Comparison of ENCODE assay signal across 1 cellular context in the genomic region with DNA sequence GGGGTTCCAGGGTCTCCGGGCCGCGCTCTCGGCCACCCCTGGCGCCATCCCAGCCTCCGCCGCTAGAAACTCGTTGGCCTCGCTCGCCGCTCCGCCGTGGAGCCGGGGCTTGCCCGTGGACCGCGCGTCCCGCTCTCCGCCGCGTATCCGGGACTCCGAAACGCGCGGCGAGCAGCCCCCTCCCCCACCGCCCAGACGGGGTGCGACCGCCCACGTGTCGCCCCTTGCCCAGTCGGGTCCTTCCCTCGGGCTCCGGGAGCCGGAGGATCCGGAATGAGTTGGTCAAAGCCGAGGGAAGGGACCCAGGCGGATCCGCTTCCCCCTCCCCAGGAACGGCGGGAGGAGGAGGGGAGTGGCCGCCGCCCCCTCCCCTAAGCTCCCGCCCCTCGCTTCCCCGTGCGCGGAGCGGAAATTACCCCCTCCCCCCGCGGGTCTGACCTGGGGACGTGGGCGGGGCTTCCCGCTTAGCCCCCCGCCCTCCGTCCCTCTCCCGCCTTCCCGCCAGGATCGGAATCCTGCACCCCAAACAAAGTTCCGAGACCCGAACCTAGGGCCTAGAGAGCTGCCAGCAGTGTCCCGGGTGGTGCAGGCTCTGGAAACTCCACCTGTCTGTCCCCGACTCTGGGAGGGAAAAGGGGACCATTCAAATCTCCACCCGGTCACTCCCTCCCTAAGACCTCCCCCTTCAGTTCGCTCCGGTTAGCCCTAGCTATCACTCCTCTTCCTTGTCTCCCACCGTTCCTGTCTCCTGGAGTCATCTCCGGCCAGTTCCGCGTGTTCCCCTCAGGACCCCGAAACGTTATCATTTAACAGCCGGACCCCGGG.
TF ChIP-seq lines count a peak whose summit lies in the region.

No MANE protein-coding gene starts in this region.

TF ChIP-seq in HepG2, 621 proteins besides CTCF, POLR2A, EP300 and RAD21 (continued from another document and continues in another):
- TF ChIP-seq, protein P1, sequence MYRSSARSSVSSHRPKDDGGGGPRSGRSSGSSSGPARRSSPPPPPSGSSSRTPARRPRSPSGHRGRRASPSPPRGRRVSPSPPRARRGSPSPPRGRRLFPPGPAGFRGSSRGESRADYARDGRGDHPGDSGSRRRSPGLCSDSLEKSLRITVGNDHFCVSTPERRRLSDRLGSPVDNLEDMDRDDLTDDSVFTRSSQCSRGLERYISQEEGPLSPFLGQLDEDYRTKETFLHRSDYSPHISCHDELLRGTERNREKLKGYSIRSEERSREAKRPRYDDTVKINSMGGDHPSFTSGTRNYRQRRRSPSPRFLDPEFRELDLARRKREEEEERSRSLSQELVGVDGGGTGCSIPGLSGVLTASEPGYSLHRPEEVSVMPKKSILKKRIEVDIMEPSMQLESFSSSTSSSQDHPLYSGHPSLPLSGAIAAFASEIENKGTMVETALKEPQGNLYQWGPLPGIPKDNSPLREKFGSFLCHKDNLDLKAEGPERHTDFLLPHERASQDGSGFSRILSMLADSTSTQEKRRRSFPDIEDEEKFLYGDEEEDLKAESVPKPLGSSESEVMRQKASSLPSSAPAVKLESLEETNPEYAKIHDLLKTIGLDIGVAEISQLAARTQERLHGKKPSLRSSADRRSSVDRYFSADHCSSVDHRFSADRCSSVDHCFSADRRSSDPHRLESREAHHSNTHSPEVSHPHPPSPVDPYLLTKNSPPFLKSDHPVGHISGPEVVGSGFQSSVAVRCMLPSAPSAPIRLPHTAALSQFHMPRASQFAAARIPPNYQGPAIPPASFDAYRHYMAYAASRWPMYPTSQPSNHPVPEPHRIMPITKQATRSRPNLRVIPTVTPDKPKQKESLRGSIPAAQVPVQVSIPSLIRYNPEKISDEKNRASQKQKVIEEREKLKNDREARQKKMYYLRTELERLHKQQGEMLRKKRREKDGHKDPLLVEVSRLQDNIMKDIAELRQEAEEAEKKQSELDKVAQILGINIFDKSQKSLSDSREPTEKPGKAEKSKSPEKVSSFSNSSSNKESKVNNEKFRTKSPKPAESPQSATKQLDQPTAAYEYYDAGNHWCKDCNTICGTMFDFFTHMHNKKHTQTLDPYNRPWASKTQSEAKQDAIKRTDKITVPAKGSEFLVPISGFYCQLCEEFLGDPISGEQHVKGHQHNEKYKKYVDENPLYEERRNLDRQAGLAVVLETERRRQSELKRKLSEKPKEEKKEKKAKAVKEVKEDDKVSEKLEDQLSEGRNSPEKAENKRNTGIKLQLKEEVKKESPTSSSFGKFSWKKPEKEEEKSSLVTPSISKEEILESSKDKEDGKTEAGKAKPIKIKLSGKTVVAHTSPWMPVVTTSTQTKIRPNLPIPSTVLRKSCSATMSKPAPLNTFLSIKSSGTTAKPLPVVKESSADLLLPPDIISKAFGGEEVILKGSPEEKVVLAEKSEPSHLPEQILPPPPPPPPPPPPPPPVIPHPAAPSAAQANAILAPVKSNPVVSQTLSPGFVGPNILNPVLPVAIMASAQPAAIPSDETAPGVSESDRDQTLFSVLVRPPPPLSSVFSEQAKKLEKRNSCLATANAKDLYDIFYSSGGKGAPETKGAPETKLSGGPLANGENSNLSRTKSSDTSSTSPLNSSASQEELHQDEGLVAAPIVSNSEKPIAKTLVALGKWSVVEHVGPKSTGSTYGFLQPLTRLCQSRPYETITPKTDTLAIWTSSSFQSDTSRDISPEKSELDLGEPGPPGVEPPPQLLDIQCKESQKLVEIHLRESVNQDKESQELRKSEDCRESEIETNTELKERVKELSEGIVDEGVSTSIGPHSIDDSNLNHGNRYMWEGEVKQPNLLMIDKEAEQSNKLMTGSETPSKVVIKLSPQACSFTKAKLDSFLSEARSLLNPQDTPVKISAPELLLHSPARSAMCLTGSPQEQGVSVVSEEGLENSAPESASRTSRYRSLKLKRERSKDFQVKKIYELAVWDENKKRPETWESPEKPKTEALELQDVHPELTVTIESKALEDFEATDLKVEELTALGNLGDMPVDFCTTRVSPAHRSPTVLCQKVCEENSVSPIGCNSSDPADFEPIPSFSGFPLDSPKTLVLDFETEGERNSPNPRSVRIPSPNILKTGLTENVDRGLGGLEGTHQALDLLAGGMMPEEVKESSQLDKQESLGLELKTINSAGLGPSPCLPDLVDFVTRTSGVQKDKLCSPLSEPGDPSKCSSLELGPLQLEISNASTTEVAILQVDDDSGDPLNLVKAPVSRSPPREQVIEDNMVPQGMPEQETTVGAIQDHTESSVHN (CRISPR knock-in tag; IDR thresholded peaks at IDR 0.05) = peak; percentile 68
- TF ChIP-seq, protein P2, sequence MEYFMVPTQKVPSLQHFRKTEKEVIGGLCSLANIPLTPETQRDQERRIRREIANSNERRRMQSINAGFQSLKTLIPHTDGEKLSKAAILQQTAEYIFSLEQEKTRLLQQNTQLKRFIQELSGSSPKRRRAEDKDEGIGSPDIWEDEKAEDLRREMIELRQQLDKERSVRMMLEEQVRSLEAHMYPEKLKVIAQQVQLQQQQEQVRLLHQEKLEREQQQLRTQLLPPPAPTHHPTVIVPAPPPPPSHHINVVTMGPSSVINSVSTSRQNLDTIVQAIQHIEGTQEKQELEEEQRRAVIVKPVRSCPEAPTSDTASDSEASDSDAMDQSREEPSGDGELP (IDR thresholded peaks at IDR 0.05; ENCODE audit: borderline replicate concordance, low read depth) = peak; percentile 28; the same call in 1 of the 2 replicates
- TF ChIP-seq CENPX (CRISPR knock-in tag; IDR thresholded peaks at IDR 0.05) = no peak
- TF ChIP-seq DMAP1 (CRISPR knock-in tag; IDR thresholded peaks at IDR 0.05) = peak; percentile 95
- TF ChIP-seq, protein P3, sequence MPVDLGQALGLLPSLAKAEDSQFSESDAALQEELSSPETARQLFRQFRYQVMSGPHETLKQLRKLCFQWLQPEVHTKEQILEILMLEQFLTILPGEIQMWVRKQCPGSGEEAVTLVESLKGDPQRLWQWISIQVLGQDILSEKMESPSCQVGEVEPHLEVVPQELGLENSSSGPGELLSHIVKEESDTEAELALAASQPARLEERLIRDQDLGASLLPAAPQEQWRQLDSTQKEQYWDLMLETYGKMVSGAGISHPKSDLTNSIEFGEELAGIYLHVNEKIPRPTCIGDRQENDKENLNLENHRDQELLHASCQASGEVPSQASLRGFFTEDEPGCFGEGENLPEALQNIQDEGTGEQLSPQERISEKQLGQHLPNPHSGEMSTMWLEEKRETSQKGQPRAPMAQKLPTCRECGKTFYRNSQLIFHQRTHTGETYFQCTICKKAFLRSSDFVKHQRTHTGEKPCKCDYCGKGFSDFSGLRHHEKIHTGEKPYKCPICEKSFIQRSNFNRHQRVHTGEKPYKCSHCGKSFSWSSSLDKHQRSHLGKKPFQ (CRISPR knock-in tag; IDR thresholded peaks at IDR 0.05; ENCODE audit: insufficient replicate concordance) = no peak
- peak; percentile 46 for TF ChIP-seq ZNF431 (CRISPR knock-in tag; IDR thresholded peaks at IDR 0.05; ENCODE audit: borderline replicate concordance, low read depth)
- peak; percentile 90; the same call in 1 of the 2 replicates for TF ChIP-seq KLF13 (CRISPR knock-in tag; IDR thresholded peaks at IDR 0.05)
- TF ChIP-seq, protein P4, sequence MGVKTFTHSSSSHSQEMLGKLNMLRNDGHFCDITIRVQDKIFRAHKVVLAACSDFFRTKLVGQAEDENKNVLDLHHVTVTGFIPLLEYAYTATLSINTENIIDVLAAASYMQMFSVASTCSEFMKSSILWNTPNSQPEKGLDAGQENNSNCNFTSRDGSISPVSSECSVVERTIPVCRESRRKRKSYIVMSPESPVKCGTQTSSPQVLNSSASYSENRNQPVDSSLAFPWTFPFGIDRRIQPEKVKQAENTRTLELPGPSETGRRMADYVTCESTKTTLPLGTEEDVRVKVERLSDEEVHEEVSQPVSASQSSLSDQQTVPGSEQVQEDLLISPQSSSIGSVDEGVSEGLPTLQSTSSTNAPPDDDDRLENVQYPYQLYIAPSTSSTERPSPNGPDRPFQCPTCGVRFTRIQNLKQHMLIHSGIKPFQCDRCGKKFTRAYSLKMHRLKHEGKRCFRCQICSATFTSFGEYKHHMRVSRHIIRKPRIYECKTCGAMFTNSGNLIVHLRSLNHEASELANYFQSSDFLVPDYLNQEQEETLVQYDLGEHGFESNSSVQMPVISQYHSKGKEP (CRISPR knock-in tag; IDR thresholded peaks at IDR 0.05) = peak; percentile 62
- TF ChIP-seq ZNF569 (CRISPR knock-in tag; IDR thresholded peaks at IDR 0.05; ENCODE audit: borderline replicate concordance) = peak; percentile 54; the same call in 1 of the 2 replicates
- TF ChIP-seq ZNF235 (CRISPR knock-in tag; IDR thresholded peaks at IDR 0.05; ENCODE audit: borderline replicate concordance) = no peak; the same call in 1 of the 2 replicates
- TF ChIP-seq, protein P5, sequence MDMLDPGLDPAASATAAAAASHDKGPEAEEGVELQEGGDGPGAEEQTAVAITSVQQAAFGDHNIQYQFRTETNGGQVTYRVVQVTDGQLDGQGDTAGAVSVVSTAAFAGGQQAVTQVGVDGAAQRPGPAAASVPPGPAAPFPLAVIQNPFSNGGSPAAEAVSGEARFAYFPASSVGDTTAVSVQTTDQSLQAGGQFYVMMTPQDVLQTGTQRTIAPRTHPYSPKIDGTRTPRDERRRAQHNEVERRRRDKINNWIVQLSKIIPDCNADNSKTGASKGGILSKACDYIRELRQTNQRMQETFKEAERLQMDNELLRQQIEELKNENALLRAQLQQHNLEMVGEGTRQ (IDR thresholded peaks at IDR 0.05; ENCODE audit: low read depth, low read length) = peak; percentile 78
- TF ChIP-seq, protein P5 (CRISPR knock-in tag; IDR thresholded peaks at IDR 0.05; ENCODE audit: borderline replicate concordance) = peak; percentile 82
- TF ChIP-seq, protein P6, sequence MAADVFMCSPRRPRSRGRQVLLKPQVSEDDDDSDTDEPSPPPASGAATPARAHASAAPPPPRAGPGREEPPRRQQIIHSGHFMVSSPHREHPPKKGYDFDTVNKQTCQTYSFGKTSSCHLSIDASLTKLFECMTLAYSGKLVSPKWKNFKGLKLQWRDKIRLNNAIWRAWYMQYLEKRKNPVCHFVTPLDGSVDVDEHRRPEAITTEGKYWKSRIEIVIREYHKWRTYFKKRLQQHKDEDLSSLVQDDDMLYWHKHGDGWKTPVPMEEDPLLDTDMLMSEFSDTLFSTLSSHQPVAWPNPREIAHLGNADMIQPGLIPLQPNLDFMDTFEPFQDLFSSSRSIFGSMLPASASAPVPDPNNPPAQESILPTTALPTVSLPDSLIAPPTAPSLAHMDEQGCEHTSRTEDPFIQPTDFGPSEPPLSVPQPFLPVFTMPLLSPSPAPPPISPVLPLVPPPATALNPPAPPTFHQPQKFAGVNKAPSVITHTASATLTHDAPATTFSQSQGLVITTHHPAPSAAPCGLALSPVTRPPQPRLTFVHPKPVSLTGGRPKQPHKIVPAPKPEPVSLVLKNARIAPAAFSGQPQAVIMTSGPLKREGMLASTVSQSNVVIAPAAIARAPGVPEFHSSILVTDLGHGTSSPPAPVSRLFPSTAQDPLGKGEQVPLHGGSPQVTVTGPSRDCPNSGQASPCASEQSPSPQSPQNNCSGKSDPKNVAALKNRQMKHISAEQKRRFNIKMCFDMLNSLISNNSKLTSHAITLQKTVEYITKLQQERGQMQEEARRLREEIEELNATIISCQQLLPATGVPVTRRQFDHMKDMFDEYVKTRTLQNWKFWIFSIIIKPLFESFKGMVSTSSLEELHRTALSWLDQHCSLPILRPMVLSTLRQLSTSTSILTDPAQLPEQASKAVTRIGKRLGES (CRISPR knock-in tag; IDR thresholded peaks at IDR 0.05; ENCODE audit: borderline replicate concordance) = no peak
- TF ChIP-seq HHEX (CRISPR knock-in tag; IDR thresholded peaks at IDR 0.05) = no peak
- TF ChIP-seq CBX2 (IDR thresholded peaks at IDR 0.05; ENCODE audit: low read depth, low read length) = no peak
- no peak for TF ChIP-seq CBX2 (CRISPR knock-in tag; IDR thresholded peaks at IDR 0.05; ENCODE audit: low read depth)
- TF ChIP-seq NRL (CRISPR knock-in tag; IDR thresholded peaks at IDR 0.05; ENCODE audit: borderline replicate concordance) = 0 out of 2 replicates have a peak, but pooled peaks have one; percentile 86
- TF ChIP-seq YEATS4 (CRISPR knock-in tag; IDR thresholded peaks at IDR 0.05; ENCODE audit: borderline replicate concordance) = peak; percentile 96
- TF ChIP-seq HNRNPK (IDR thresholded peaks at IDR 0.05; ENCODE audit: low read depth, low read length, poor library complexity, severe bottlenecking) = peak; percentile 90
- TF ChIP-seq ZNF747 (CRISPR knock-in tag; IDR thresholded peaks at IDR 0.05; ENCODE audit: borderline replicate concordance) = peak; percentile 84
- TF ChIP-seq, protein P7, sequence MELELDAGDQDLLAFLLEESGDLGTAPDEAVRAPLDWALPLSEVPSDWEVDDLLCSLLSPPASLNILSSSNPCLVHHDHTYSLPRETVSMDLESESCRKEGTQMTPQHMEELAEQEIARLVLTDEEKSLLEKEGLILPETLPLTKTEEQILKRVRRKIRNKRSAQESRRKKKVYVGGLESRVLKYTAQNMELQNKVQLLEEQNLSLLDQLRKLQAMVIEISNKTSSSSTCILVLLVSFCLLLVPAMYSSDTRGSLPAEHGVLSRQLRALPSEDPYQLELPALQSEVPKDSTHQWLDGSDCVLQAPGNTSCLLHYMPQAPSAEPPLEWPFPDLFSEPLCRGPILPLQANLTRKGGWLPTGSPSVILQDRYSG (CRISPR knock-in tag; IDR thresholded peaks at IDR 0.05) = no peak; the same call in 1 of the 2 replicates
- TF ChIP-seq PAWR (CRISPR knock-in tag; IDR thresholded peaks at IDR 0.05; ENCODE audit: borderline replicate concordance) = 0 out of 2 replicates have a peak, but pooled peaks have one; percentile 87
- TF ChIP-seq SIX1 (CRISPR knock-in tag; IDR thresholded peaks at IDR 0.05; ENCODE audit: borderline replicate concordance) = no peak
